Comparison of ENCODE assay signal across 19 cellular contexts in genomic region chr12:49461221-49461620, GRCh38.
DNase-seq lines count a peak whose midpoint lies in the region; ATAC-seq and TF ChIP-seq lines count a peak whose summit lies in the region.
"Had no signal": no experiment of that assay in that cellular context is flagged by ENCODE, and none has a peak within 500 bp of the region (broad histone marks: within the 10 kb centered on the region; RNA-seq: fewer than 3 reads in every experiment).

No MANE protein-coding gene starts in this region.

- POLR2A ChIA-PET in Caco-2 (lab: Charles Lee) (no interaction called here), PC-3 (lab: Charles Lee; ENCODE audit: unreplicated experiment) (no interaction called here)

- H3K4me3 Mint-ChIP-seq in Caco-2 (ENCODE audit: unreplicated experiment) (no peak overlapping the region), endodermal cell (no peak overlapping the region), nephron (no peak overlapping the region)
- H3K4me3 Mint-ChIP-seq: GM23338 had no signal

- 100% methylated on average over 1 of the region's 1 CpG for WGBS in endodermal cell (ENCODE audit: insufficient coverage in 1 of 2, insufficient read length in 1 of 2), 2 experiments

- peaks cover 3% of the 10 kb centered on the region for H3K4me1 Mint-ChIP-seq in Caco-2 (ENCODE audit: low read depth, unreplicated experiment)
- H3K4me1 Mint-ChIP-seq in endodermal cell = peaks cover 16% of the 10 kb centered on the region
- H3K4me1 Mint-ChIP-seq in nephron = peaks cover 14% of the 10 kb centered on the region

- intact Hi-C loops in Caco-2 (cut with micrococcal nuclease; ENCODE audit: unreplicated experiment) (no loop called here), PC-3 (cut with micrococcal nuclease) (no loop called here)

- no peaks in the 10 kb centered on the region for H3K79me2 ChIP-seq in PC-3 (ENCODE audit: low read length)

- peaks cover 17% of the 10 kb centered on the region for H3K36me3 Mint-ChIP-seq in Caco-2 (ENCODE audit: insufficient read depth, unreplicated experiment)
- H3K36me3 Mint-ChIP-seq in endodermal cell (ENCODE audit: low read depth) = peaks cover 42% of the 10 kb centered on the region
- peaks cover 41% of the 10 kb centered on the region for H3K36me3 Mint-ChIP-seq in nephron (ENCODE audit: low read depth)

- H3K9ac ChIP-seq in PC-3 (ENCODE audit: low read length) (no peak overlapping the region), endodermal cell (ENCODE audit: extremely low read depth, low read length, poor library complexity, severe bottlenecking) (no peak overlapping the region)

- no peaks in the 10 kb centered on the region for H3K27me3 ChIP-seq in Caco-2 (replicated peaks; ENCODE audit: control insufficient read depth, insufficient read depth, low read length)
- H3K27me3 ChIP-seq in PC-3 (ENCODE audit: low read length) = no peaks in the 10 kb centered on the region
- H3K27me3 ChIP-seq in endodermal cell (ENCODE audit: control insufficient read depth, insufficient read depth, low read length, poor library complexity, severe bottlenecking) = no peaks in the 10 kb centered on the region

- no peaks in the 10 kb centered on the region for H3F3A ChIP-seq in PC-3 (ENCODE audit: low read length, unreplicated experiment)

- ATAC-seq in PC-3 (no peak), HG03442 (IDR thresholded peaks at IDR 0.05; ENCODE audit: unreplicated experiment) (no peak)
- ATAC-seq: A549, GM23338 had no signal

- H3K27me3 Mint-ChIP-seq in Caco-2 (ENCODE audit: insufficient read depth, unreplicated experiment) = no peaks in the 10 kb centered on the region
- H3K27me3 Mint-ChIP-seq in endodermal cell (ENCODE audit: insufficient read depth) = no peaks in the 10 kb centered on the region
- no peaks in the 10 kb centered on the region for H3K27me3 Mint-ChIP-seq in nephron (ENCODE audit: low read depth)

- BruUV-seq in Caco-2 (replicated peaks; lab: Mats Ljungman, UMichigan) (TSS peak; percentile 21), PC-3 (replicated peaks; lab: Mats Ljungman, UMichigan) (TSS peak; percentile 32)

- H3K27ac Mint-ChIP-seq in Caco-2 (ENCODE audit: unreplicated experiment) = no peak overlapping the region
- peak overlapping the region; percentile 42 for H3K27ac Mint-ChIP-seq in endodermal cell
- H3K27ac Mint-ChIP-seq in nephron = peak overlapping the region; percentile 16 to 61 (median 52)
- H3K27ac Mint-ChIP-seq: GM23338 had no signal

- H3K4me3 ChIP-seq in Caco-2 (ENCODE audit: low read depth, low read length) (no peak overlapping the region), PC-3 (ENCODE audit: low read length) (no peak overlapping the region), endodermal cell (ENCODE audit: low read length) (no peak overlapping the region)
- H3K4me3 ChIP-seq: A549, GM23338 had no signal

- H4K20me1 ChIP-seq in PC-3 (ENCODE audit: low read length) = no peaks in the 10 kb centered on the region

- H3K9me3 Mint-ChIP-seq in Caco-2 (ENCODE audit: unreplicated experiment) = no peaks in the 10 kb centered on the region
- no peaks in the 10 kb centered on the region for H3K9me3 Mint-ChIP-seq in endodermal cell
- H3K9me3 Mint-ChIP-seq in nephron = peaks cover 4% of the 10 kb centered on the region

- DNase-seq in Caco-2 (no peak), PC-3 (no peak), endodermal cell (no peak), NCI-H526 (lab: John Stamatoyannopoulos, UW) (no peak), NCI-H774 (lab: John Stamatoyannopoulos, UW) (no peak)
- DNase-seq: DMS 273 treated with DMSO at 0.1 percent for 48 hours, IMR-90, Kasumi-1, NCI-H1105 treated with DMSO at 0.1 percent for 48 hours, NCI-H187, NCI-H345, NCI-H526 treated with DMSO at 0.1 percent for 48 hours, OCI-M1, RPMI8226, SIG-M5 had no signal

- H3K36me3 ChIP-seq in Caco-2 (ENCODE audit: control insufficient read depth, insufficient read depth, low read length) = peaks cover 2% of the 10 kb centered on the region; the same call in 1 of the 2 replicates
- H3K36me3 ChIP-seq in PC-3 (ENCODE audit: low read depth, low read length) = no peaks in the 10 kb centered on the region
- H3K36me3 ChIP-seq in endodermal cell (ENCODE audit: control insufficient read depth, insufficient read depth, low read length) = peaks cover 16% of the 10 kb centered on the region

- H3K4me1 ChIP-seq in Caco-2 = no peaks in the 10 kb centered on the region
- H3K4me1 ChIP-seq in PC-3 (ENCODE audit: insufficient read depth, low read length) = no peaks in the 10 kb centered on the region
- H3K4me1 ChIP-seq in endodermal cell (ENCODE audit: control insufficient read depth, insufficient read depth, low read length) = no peaks in the 10 kb centered on the region
- H3K4me1 ChIP-seq: A549 had no signal

- TF ChIP-seq CTCF in Caco-2 (IDR thresholded peaks at IDR 0.05; ENCODE audit: insufficient read depth in 1 of 2, low read depth in 1 of 2, low read length in 1 of 2, severe bottlenecking in 1 of 2, unreplicated experiment in 1 of 2) = no peak
- TF ChIP-seq CTCF in PC-3 (conservative IDR thresholded peaks at IDR 0.05; ENCODE audit: low read depth, low read length) = no peak
- no peak for TF ChIP-seq CTCF in endodermal cell (conservative IDR thresholded peaks at IDR 0.05)
- no peak for TF ChIP-seq CTCF in nephron (IDR thresholded peaks at IDR 0.05; ENCODE audit: unreplicated experiment in 3 of 3)

- H3K9me3 ChIP-seq in Caco-2 = no peaks in the 10 kb centered on the region
- no peaks in the 10 kb centered on the region for H3K9me3 ChIP-seq in PC-3 (ENCODE audit: low read length)
- peaks cover 10% of the 10 kb centered on the region for H3K9me3 ChIP-seq in endodermal cell (ENCODE audit: control insufficient read depth, low read length)
- H3K9me3 ChIP-seq: A549 had no signal

- H3K27ac ChIP-seq in PC-3 (ENCODE audit: low read length) (no peak overlapping the region), endodermal cell (ENCODE audit: low read depth, low read length) (no peak overlapping the region)
- H3K27ac ChIP-seq: A549 had no signal

- CTCF ChIA-PET in Caco-2 (lab: Charles Lee) = interaction anchor here (1.4 kb wide), 1 partner anchor 130 kb away, joined by 3 read pairs; no protein-coding TSS in a partner anchor
- CTCF ChIA-PET in PC-3 (lab: Charles Lee) = no interaction called here

- H2AFZ ChIP-seq in PC-3 (ENCODE audit: low read length) = no peak overlapping the region
- H2AFZ ChIP-seq: GM23338 had no signal

- H3K9me2 ChIP-seq in PC-3 (replicated peaks; ENCODE audit: low read length) = no peaks in the 10 kb centered on the region

- H3K4me2 ChIP-seq in PC-3 (ENCODE audit: low read length) = no peak overlapping the region
- H3K4me2 ChIP-seq: A549, GM23338 had no signal
